15 cellular contexts compared by ENCODE assay signal in genomic region chrX:129577473-129577872, GRCh38. TPM values are rescaled to one million over a fixed set of nuclear protein-coding genes. Genes with fewer than 3 reads are reported as not detected.
DNase-seq lines count a peak whose midpoint lies in the region; ATAC-seq, FAIRE-seq and TF ChIP-seq lines count a peak whose summit lies in the region.
"Had no signal": no experiment of that assay in that cellular context is flagged by ENCODE, and none has a peak within 500 bp of the region (broad histone marks: within the 10 kb centered on the region; RNA-seq: fewer than 3 reads in every experiment).

No MANE protein-coding gene starts in this region.

- H4K20me1 ChIP-seq in PC-3 (ENCODE audit: low read length) = no peaks in the 10 kb centered on the region

- no peaks in the 10 kb centered on the region for H3K9me3 ChIP-seq in PC-3 (ENCODE audit: low read length)
- H3K9me3 ChIP-seq in small intestine (ENCODE audit: control insufficient read depth, low read depth) = no peaks in the 10 kb centered on the region
- H3K9me3 ChIP-seq: HAP-1, lower lobe of right lung, suprapubic skin had no signal

- H3K27me3 ChIP-seq in PC-3 (ENCODE audit: low read length) (no peaks in the 10 kb centered on the region), small intestine (ENCODE audit: control insufficient read depth in 2 of 2, insufficient read depth in 2 of 2, low read length in 2 of 2) (no peaks in the 10 kb centered on the region)
- H3K27me3 ChIP-seq: suprapubic skin had no signal

- H3K4me1 ChIP-seq in PC-3 (ENCODE audit: insufficient read depth, low read length) (no peaks in the 10 kb centered on the region), small intestine (ENCODE audit: control insufficient read depth in 2 of 2, insufficient read depth in 1 of 2, low read depth in 1 of 2, low read length in 1 of 2) (no peaks in the 10 kb centered on the region)
- H3K4me1 ChIP-seq: lower lobe of right lung, suprapubic skin had no signal

- H3K4me3 ChIP-seq in PC-3 (ENCODE audit: low read length) (no peak overlapping the region), small intestine (ENCODE audit: low read depth in 1 of 2, low read length in 2 of 2) (no peak overlapping the region)
- H3K4me3 ChIP-seq: dorsolateral prefrontal cortex, HAP-1, lower lobe of right lung, suprapubic skin had no signal

- ATAC-seq in PC-3 = peak; percentile 18; the same call in 1 of the 2 replicates
- peak; percentile 84 for ATAC-seq in omental fat pad (ENCODE audit: low FRiP score)
- ATAC-seq in GM21447 (IDR thresholded peaks at IDR 0.05; ENCODE audit: unreplicated experiment) = no peak
- ATAC-seq: lower lobe of right lung had no signal

- WGBS in small intestine, 3 donors = 63 to 84% (median 78%) methylated on average over 5 of the region's 5 CpGs

- H3K36me3 ChIP-seq in PC-3 (ENCODE audit: low read depth, low read length) (peaks cover 30% of the 10 kb centered on the region), small intestine (ENCODE audit: control insufficient read depth in 2 of 2, insufficient read depth in 2 of 2, low read length in 2 of 2) (peaks cover 0 to 5% of the 10 kb centered on the region in 2 donors)
- H3K36me3 ChIP-seq: suprapubic skin had no signal

- H3K9ac ChIP-seq in PC-3 (ENCODE audit: low read length) = no peak overlapping the region

- POLR2A ChIA-PET in PC-3 (lab: Charles Lee; ENCODE audit: unreplicated experiment) = no interaction called here

- H3K4me2 ChIP-seq in PC-3 (ENCODE audit: low read length) = no peak overlapping the region

- FAIRE-seq in small intestine (lab: Jason Lieb, UNC) = no peak

- TF ChIP-seq CTCF in PC-3 (conservative IDR thresholded peaks at IDR 0.05; ENCODE audit: low read depth, low read length) (no peak), omental fat pad (IDR thresholded peaks at IDR 0.05) (no peak)

- H2AFZ ChIP-seq in PC-3 (ENCODE audit: low read length) = no peak overlapping the region

- no TSS peak for BruUV-seq in PC-3 (replicated peaks; lab: Mats Ljungman, UMichigan)

- intact Hi-C loops in PC-3 (cut with micrococcal nuclease) = no loop called here

- DNase-seq in Ammon's horn (ENCODE audit: low spot score) = peak; percentile 25
- peak; percentile 5 for DNase-seq in PC-3
- DNase-seq in fibroblast of gingiva (ENCODE audit: low read depth) = peak; percentile 75
- DNase-seq in omental fat pad (ENCODE audit: low spot score) = no peak
- DNase-seq in stimulated activated CD4-positive, alpha-beta T cell treated with anti-CD3 and anti-CD28 coated beads, Interleukin-4, amount 100 ng/mL, for 4 hours = no peak
- no peak for DNase-seq in small intestine
- no peak for DNase-seq in cerebellar cortex (ENCODE audit: low spot score)
- DNase-seq: activated CD8-positive, alpha-beta memory T cell treated with anti-CD3 and anti-CD28 coated beads, Interleukin-2, amount 50 U/mL, for 4 hours; DMS79; lower lobe of right lung; NCI-H2081 had no signal

- no peak overlapping the region for H3K27ac ChIP-seq in PC-3 (ENCODE audit: low read length)
- no peak overlapping the region for H3K27ac ChIP-seq in small intestine (ENCODE audit: low read depth in 1 of 2, low read length in 1 of 2)
- H3K27ac ChIP-seq: lower lobe of right lung, suprapubic skin had no signal

- H3F3A ChIP-seq in PC-3 (ENCODE audit: low read length, unreplicated experiment) = no peaks in the 10 kb centered on the region

- no peaks in the 10 kb centered on the region for H3K79me2 ChIP-seq in PC-3 (ENCODE audit: low read length)

- H3K9me2 ChIP-seq in PC-3 (replicated peaks; ENCODE audit: low read length) = no peaks in the 10 kb centered on the region

- CTCF ChIA-PET in PC-3 (lab: Charles Lee) = no interaction called here

RNA-seq across cellular contexts. Expression of gene OCRL, which starts 37.4 kb away (rescaled TPM):
- 18.7 and 19.4 TPM in 2 replicates for total RNA-seq in PC-3 (2014; rRNA removed)
- total RNA-seq in omental fat pad = 10 to 100 TPM; 12.7 to 21.8 (median 17.8) TPM
- polyA plus RNA-seq in small intestine = 10 to 100 TPM in 2 of 3 donors, 1 to 10 TPM in 1; 8.4 to 10.5 (median 10.5) TPM

RNA-seq across cellular contexts. Expression of gene SMARCA1, which starts 54.2 kb away (rescaled TPM):
- total RNA-seq in PC-3 (2014; rRNA removed) = 34.8 and 35.6 TPM in 2 replicates
- total RNA-seq in omental fat pad = 10 to 100 TPM; 26.0 to 35.4 (median 28.3) TPM
- 1 to 10 TPM in 2 of 3 donors, under 1 TPM in 1; 0.67 to 7.8 (median 1.9) TPM for polyA plus RNA-seq in small intestine

Comparison
In these comparisons a context has a peak if more than half of its experiments do, and no peak if none do; other contexts are left out.
1. DNase-seq: peak in Ammon's horn (single experiment), PC-3 (single experiment) and fibroblast of gingiva (single experiment); none in omental fat pad (single experiment), stimulated activated CD4-positive, alpha-beta T cell treated with anti-CD3 and anti-CD28 coated beads, Interleukin-4, amount 100 ng/mL, for 4 hours (0 of 2), small intestine (single experiment) and cerebellar cortex (single experiment).